In the genomic region with DNA sequence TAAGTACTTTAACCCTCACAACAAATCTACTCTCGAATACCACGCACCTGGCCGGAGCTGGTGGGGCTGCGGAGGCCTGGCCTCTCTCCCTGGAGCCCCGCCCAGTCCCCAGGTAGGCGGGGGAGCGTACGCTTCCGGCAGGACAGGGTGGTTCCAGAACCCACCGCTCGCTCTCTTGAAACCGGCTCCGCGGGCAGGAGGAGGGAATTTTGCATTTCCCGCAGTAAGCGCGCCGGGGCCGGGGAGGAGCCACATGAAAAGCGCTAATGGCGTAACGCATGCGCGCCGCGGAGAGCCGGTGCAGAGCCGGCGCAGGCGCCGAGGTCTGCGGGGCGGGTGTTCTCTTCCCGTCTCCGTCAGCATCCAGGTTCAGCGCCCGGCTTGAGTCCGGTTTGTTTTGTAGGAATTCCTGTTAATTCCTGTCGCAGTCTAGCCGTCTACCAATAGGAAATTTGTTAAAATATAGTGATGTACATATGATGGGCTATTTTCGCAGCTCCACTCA, we compare ENCODE assay signal across 8 cellular contexts. TPM values are rescaled to one million over a fixed set of nuclear protein-coding genes. Genes with fewer than 3 reads are reported as not detected.
A peak's percentile ranks its signal among the peaks of the same experiment; 100 is the strongest.
DNase-seq lines count a peak whose midpoint lies in the region; ATAC-seq, FAIRE-seq and TF ChIP-seq lines count a peak whose summit lies in the region.

No MANE protein-coding gene starts in this region.

- peak; percentile 71 for ATAC-seq in GM19025 (IDR thresholded peaks at IDR 0.05; ENCODE audit: low read depth, unreplicated experiment)
- ATAC-seq in HG03175 (IDR thresholded peaks at IDR 0.05; ENCODE audit: unreplicated experiment) = peak; percentile 71
- ATAC-seq in HepG2 = peak; percentile 82

- no peaks in the 10 kb centered on the region for H3K36me3 ChIP-seq in HepG2 (replicated peaks in 1 of 2; ENCODE audit: control insufficient read depth in 1 of 2, insufficient read depth in 2 of 2, low read length in 2 of 2)

- H3K4me1 ChIP-seq in HepG2 (ENCODE audit: insufficient read depth, low read length) = peaks cover 24% of the 10 kb centered on the region

- no peaks in the 10 kb centered on the region for H3K36me3 Mint-ChIP-seq in activated CD4-positive, alpha-beta T cell treated with anti-CD3 and anti-CD28 coated beads, Interleukin-2, amount 10 ng/mL, durations not matched to agents 24 days and 14 days (ENCODE audit: low read depth)
- H3K36me3 Mint-ChIP-seq in dendritic cell treated with granulocyte-macrophage colony-stimulating factor and Interleukin-4, amounts not matched to agents 40 ng/mL and 50 ng/mL, for 4 days (ENCODE audit: low read depth) = no peaks in the 10 kb centered on the region

- H3K79me2 ChIP-seq in HepG2 (ENCODE audit: insufficient read depth, low read length) = no peaks in the 10 kb centered on the region

- TF ChIP-seq EP300 in HepG2 (IDR thresholded peaks at IDR 0.05; ENCODE audit: low read depth in 2 of 2, low read length in 2 of 2) (no peak), HepG2 (CRISPR knock-in tag; IDR thresholded peaks at IDR 0.05; ENCODE audit: borderline replicate concordance) (no peak)

- peaks cover 11% of the 10 kb centered on the region for H3K4me1 Mint-ChIP-seq in activated CD4-positive, alpha-beta T cell treated with anti-CD3 and anti-CD28 coated beads, Interleukin-2, amount 10 ng/mL, durations not matched to agents 24 days and 14 days
- peaks cover 18% of the 10 kb centered on the region for H3K4me1 Mint-ChIP-seq in dendritic cell treated with granulocyte-macrophage colony-stimulating factor and Interleukin-4, amounts not matched to agents 40 ng/mL and 50 ng/mL, for 4 days (ENCODE audit: low read depth)

- peak overlapping the region; percentile 78 for H3K4me3 Mint-ChIP-seq in activated CD4-positive, alpha-beta T cell treated with anti-CD3 and anti-CD28 coated beads, Interleukin-2, amount 10 ng/mL, durations not matched to agents 24 days and 14 days
- peak overlapping the region; percentile 74 for H3K4me3 Mint-ChIP-seq in dendritic cell treated with granulocyte-macrophage colony-stimulating factor and Interleukin-4, amounts not matched to agents 40 ng/mL and 50 ng/mL, for 4 days

- H3K9ac ChIP-seq in HepG2 (ENCODE audit: insufficient read depth, low read depth, low read length) = peak overlapping the region; percentile 27; the same call in 1 of the 2 replicates

- no TSS peak for BruUV-seq in HepG2 (replicated peaks; lab: Mats Ljungman, UMichigan)

- peak overlapping the region; percentile 79 for H3K4me2 ChIP-seq in HepG2 (ENCODE audit: low read depth, low read length)

- FAIRE-seq in HepG2 (lab: Jason Lieb, UNC) = peak; percentile 8

- in situ Hi-C loops in HepG2 (cut with HindIII; ENCODE audit: extremely low pct_ligation_motif_present, low pct_unique_long_range_greater_than_20kb) = loop anchor here (5.0 to 25.0 kb wide), 4 partner anchors 161 to 1436 kb away; no protein-coding TSS in a partner anchor

- no peak overlapping the region for H3K27ac ChIP-seq in HepG2 (ENCODE audit: extremely low read length, insufficient read depth, low read length)

- TF ChIP-seq POLR2A in HepG2 (IDR thresholded peaks at IDR 0.05; ENCODE audit: insufficient read depth in 1 of 2, low read depth in 2 of 2, low read length in 2 of 2) = peak in 1 of 2 experiments; percentile 53; a peak in 1 of 4 replicates

- TF ChIP-seq CTCF in AG10803 (conservative IDR thresholded peaks at IDR 0.05; ENCODE audit: low read length) (no peak), HepG2 (CRISPR knock-in tag; IDR thresholded peaks at IDR 0.05) (no peak)

- no peak for TF ChIP-seq RAD21 in HepG2 (CRISPR knock-in tag; IDR thresholded peaks at IDR 0.05)

- H2AFZ ChIP-seq in HepG2 (ENCODE audit: low read length) = peak overlapping the region; percentile 88

- peak overlapping the region; percentile 13 for H3K27ac Mint-ChIP-seq in activated CD4-positive, alpha-beta T cell treated with anti-CD3 and anti-CD28 coated beads, Interleukin-2, amount 10 ng/mL, durations not matched to agents 24 days and 14 days
- peak overlapping the region; percentile 28 for H3K27ac Mint-ChIP-seq in dendritic cell treated with granulocyte-macrophage colony-stimulating factor and Interleukin-4, amounts not matched to agents 40 ng/mL and 50 ng/mL, for 4 days

- H3K27me3 Mint-ChIP-seq in activated CD4-positive, alpha-beta T cell treated with anti-CD3 and anti-CD28 coated beads, Interleukin-2, amount 10 ng/mL, durations not matched to agents 24 days and 14 days = peaks cover 20% of the 10 kb centered on the region
- H3K27me3 Mint-ChIP-seq in dendritic cell treated with granulocyte-macrophage colony-stimulating factor and Interleukin-4, amounts not matched to agents 40 ng/mL and 50 ng/mL, for 4 days = peaks cover 28% of the 10 kb centered on the region

- WGBS in HepG2 (ENCODE audit: low lambda C conversion rate) = 3% methylated on average over 25 of the region's 41 CpGs

- H3K4me3 ChIP-seq in AG10803 (ENCODE audit: low read length) (peak overlapping the region; percentile 67), HepG2 (replicated peaks in 1 of 3; ENCODE audit: insufficient read depth in 1 of 3, low read depth in 2 of 3, low read length in 3 of 3) (peak overlapping the region; percentile 61 to 73 (median 62))

- no peaks in the 10 kb centered on the region for H3K27me3 ChIP-seq in HepG2 (ENCODE audit: control insufficient read depth in 1 of 2, insufficient read depth in 2 of 2, low read length in 2 of 2)

- CTCF ChIA-PET in HepG2 (lab: Yijun Ruan, JAX; ENCODE audit: low intra/inter-chr PET ratio, low total read pairs) = no interaction called here

- H3K9me3 ChIP-seq in HepG2 (ENCODE audit: low read length) = no peaks in the 10 kb centered on the region

- H3K9me3 Mint-ChIP-seq in activated CD4-positive, alpha-beta T cell treated with anti-CD3 and anti-CD28 coated beads, Interleukin-2, amount 10 ng/mL, durations not matched to agents 24 days and 14 days = no peaks in the 10 kb centered on the region
- no peaks in the 10 kb centered on the region for H3K9me3 Mint-ChIP-seq in dendritic cell treated with granulocyte-macrophage colony-stimulating factor and Interleukin-4, amounts not matched to agents 40 ng/mL and 50 ng/mL, for 4 days

- H4K20me1 ChIP-seq in HepG2 (ENCODE audit: insufficient read depth, low read length) = no peaks in the 10 kb centered on the region

- POLR2A ChIA-PET in HepG2 (lab: Yijun Ruan, JAX) = no interaction called here

- intact Hi-C loops in activated CD4-positive, alpha-beta T cell treated with anti-CD3 and anti-CD28 coated beads, Interleukin-2, amount 10 ng/mL, durations not matched to agents 24 days and 14 days (cut with micrococcal nuclease) = loop anchor here (1.0 to 10.0 kb wide), 6 partner anchors 161 to 1414 kb away; no protein-coding TSS in a partner anchor
- intact Hi-C loops in dendritic cell treated with granulocyte-macrophage colony-stimulating factor and Interleukin-4, amounts not matched to agents 40 ng/mL and 50 ng/mL, for 4 days (cut with micrococcal nuclease) = loop anchor here (5.0 to 10.0 kb wide), 2 partner anchors 94 to 246 kb away; partner anchors contain the start of gene TEX10
- intact Hi-C loops in HepG2 (cut with micrococcal nuclease; ENCODE audit: unreplicated experiment) = loop anchor here (5.0 kb wide), 2 partner anchors 276 to 461 kb away; no protein-coding TSS in a partner anchor

- DNase-seq in AG10803 (ENCODE audit: low read depth) (peak; percentile 69), NCI-H226 (peak; percentile 70), HepG2 (ENCODE audit: low spot score) (peak; percentile 69)
- DNase-seq in activated CD4-positive, alpha-beta T cell treated with anti-CD3 and anti-CD28 coated beads, Interleukin-2, amount 10 ng/mL, durations not matched to agents 24 days and 14 days = peak; percentile 94
- DNase-seq in stimulated activated CD4-positive, alpha-beta T cell treated with anti-CD3 and anti-CD28 coated beads, Interleukin-4, amount 100 ng/mL, for 1 hour = peak; percentile 83

TF ChIP-seq in HepG2, 621 proteins besides CTCF, POLR2A, EP300 and RAD21 (continues in another document):
- TF ChIP-seq CHD4 (IDR thresholded peaks at IDR 0.05; ENCODE audit: borderline replicate concordance, low read length) (no peak), ETS1 (CRISPR knock-in tag; IDR thresholded peaks at IDR 0.05) (no peak)

RNA-seq across cellular contexts. Expression of gene CAVIN4, which starts 20.8 kb away (rescaled TPM):
- total RNA-seq in activated CD4-positive, alpha-beta T cell treated with anti-CD3 and anti-CD28 coated beads, Interleukin-2, amount 10 ng/mL, durations not matched to agents 24 days and 14 days = 0.19 and 0.21 TPM in 2 replicates
- 0.53 and 1.00 TPM in 2 replicates for total RNA-seq in HepG2 (2016; rRNA removed; fragmentation: Illumina TruSeq; extraction: Trizol)
- total RNA-seq in HepG2 (2016; cell fraction: cytosol; rRNA removed; fragmentation: Illumina TruSeq; extraction: Trizol; ENCODE audit: low read depth) = 0.10 and 0.26 TPM in 2 replicates
- total RNA-seq in HepG2 (2016; cell fraction: insoluble cytoplasmic fraction; rRNA removed; fragmentation: Illumina TruSeq; extraction: Trizol) = 0.59 and 0.65 TPM in 2 replicates
- total RNA-seq in HepG2 (2016; cell fraction: membrane; rRNA removed; fragmentation: Illumina TruSeq; extraction: Trizol) = 0.31 and 0.49 TPM in 2 replicates
- total RNA-seq in HepG2 (2016; cell fraction: nucleus; rRNA removed; fragmentation: Illumina TruSeq; extraction: Trizol) = 1.6 and 2.0 TPM in 2 replicates
- polyA plus RNA-seq in HepG2 (2011; rRNA removed) = 0.54 and 0.59 TPM in 2 replicates
- polyA plus RNA-seq in HepG2 (2011; cell fraction: cytosol; rRNA removed) = 0.11 and 0.37 TPM in 2 replicates
- polyA plus RNA-seq in HepG2 (2011; cell fraction: nucleus; rRNA removed) = 0.56 and 1.6 TPM in 2 replicates
- polyA plus RNA-seq in HepG2 (2012) = 0.27 and 0.72 TPM in 2 replicates
- polyA plus RNA-seq in HepG2 (2016; cell fraction: cytosol; fragmentation: Illumina TruSeq; extraction: Trizol; ENCODE audit: low read depth) = 0.05 TPM in 1 of 2 replicates, not detected in the other
- polyA plus RNA-seq in HepG2 (2016; cell fraction: insoluble cytoplasmic fraction; fragmentation: Illumina TruSeq; extraction: Trizol; ENCODE audit: low read depth) = 0.47 and 0.58 TPM in 2 replicates
- 0.14 TPM in 2 replicates for polyA plus RNA-seq in HepG2 (2016; cell fraction: membrane; fragmentation: Illumina TruSeq; extraction: Trizol; ENCODE audit: low read depth)
- 3.3 and 3.7 TPM in 2 replicates for polyA plus RNA-seq in HepG2 (2016; cell fraction: nucleus; fragmentation: Illumina TruSeq; extraction: Trizol; ENCODE audit: insufficient read depth, low read depth)
- 0.16 TPM in 1 of 2 replicates, not detected in the other for polyA minus RNA-seq in HepG2 (2011; rRNA and poly(A)+ RNA removed; ENCODE audit: low replicate concordance)
- polyA minus RNA-seq in HepG2 (2011; cell fraction: cytosol; rRNA and poly(A)+ RNA removed) = 0.40 TPM in 1 of 2 replicates, not detected in the other
- polyA minus RNA-seq in HepG2 (2011; cell fraction: nucleus; rRNA and poly(A)+ RNA removed) = 3.1 and 5.7 TPM in 2 replicates
